ENCODE assay signal across 8 cellular contexts in genomic region chr1:119808972-119809550, GRCh38. TPM values are rescaled to one million over a fixed set of nuclear protein-coding genes. Genes with fewer than 3 reads are reported as not detected.
DNase-seq lines count a peak whose midpoint lies in the region; ATAC-seq, FAIRE-seq and TF ChIP-seq lines count a peak whose summit lies in the region.

No MANE protein-coding gene starts in this region.

- peak; percentile 76 for TF ChIP-seq RAD21 in HepG2 (CRISPR knock-in tag; IDR thresholded peaks at IDR 0.05)

- H3K27ac ChIP-seq in A673 (ENCODE audit: low read depth, low read length, poor library complexity, severe bottlenecking), result no peak overlapping the region
- no peak overlapping the region for H3K27ac ChIP-seq in HepG2 (ENCODE audit: extremely low read length, insufficient read depth, low read length)

- BruUV-seq in A673 (replicated peaks; lab: Mats Ljungman, UMichigan), result no TSS peak
- no TSS peak for BruUV-seq in HepG2 (replicated peaks; lab: Mats Ljungman, UMichigan)

- H3K4me1 ChIP-seq in A673 (ENCODE audit: insufficient read depth, low read length, poor library complexity, severe bottlenecking) (no peaks in the 10 kb centered on the region), HepG2 (ENCODE audit: insufficient read depth, low read length) (peaks cover 35% of the 10 kb centered on the region)

- ATAC-seq in GM18867 (IDR thresholded peaks at IDR 0.05; ENCODE audit: unreplicated experiment) (peak; percentile 89), HG03442 (IDR thresholded peaks at IDR 0.05; ENCODE audit: unreplicated experiment) (peak; percentile 81), HepG2 (peak; percentile 92)

- peak overlapping the region; percentile 36; the same call in 1 of the 2 replicates for H3K4me2 ChIP-seq in HepG2 (ENCODE audit: low read depth, low read length)

- TF ChIP-seq POLR2A in HepG2 (IDR thresholded peaks at IDR 0.05; ENCODE audit: insufficient read depth in 1 of 2, low read depth in 2 of 2, low read length in 2 of 2), result no peak

- H3K79me2 ChIP-seq in HepG2 (ENCODE audit: insufficient read depth, low read length), result no peaks in the 10 kb centered on the region

- peak; percentile 98 for TF ChIP-seq CTCF in A673 (conservative IDR thresholded peaks at IDR 0.05; ENCODE audit: low read depth, low read length)
- TF ChIP-seq CTCF in choroid plexus epithelial cell (conservative IDR thresholded peaks at IDR 0.05; ENCODE audit: low read depth, low read length), result peak; percentile 97
- peak; percentile 85 for TF ChIP-seq CTCF in HepG2 (CRISPR knock-in tag; IDR thresholded peaks at IDR 0.05)

- WGBS in HepG2 (ENCODE audit: low lambda C conversion rate), result 3% methylated on average over 6 of the region's 6 CpGs

- POLR2A ChIA-PET in A673 (lab: Charles Lee; ENCODE audit: low non-redundant PET), result interaction anchor here (0.6 kb wide), 1 partner anchor 13 kb away, joined by 3 read pairs; no protein-coding TSS in a partner anchor
- POLR2A ChIA-PET in HepG2 (lab: Yijun Ruan, JAX), result interaction anchor here (1.9 kb wide), 1 partner anchor 43 kb away, joined by 6 read pairs; no protein-coding TSS in a partner anchor

- intact Hi-C loops in A673 (cut with micrococcal nuclease; ENCODE audit: unreplicated experiment) (loop anchor here (1.0 to 5.0 kb wide), 2 partner anchors 12 to 67 kb away; no protein-coding TSS in a partner anchor), HepG2 (cut with micrococcal nuclease; ENCODE audit: unreplicated experiment) (loop anchor here (1.0 to 10.0 kb wide), 3 partner anchors 62 to 156 kb away; no protein-coding TSS in a partner anchor)

- H3K27me3 ChIP-seq in A673 (replicated peaks; ENCODE audit: insufficient read depth, low read depth, low read length, poor library complexity) (no peaks in the 10 kb centered on the region), HepG2 (ENCODE audit: control insufficient read depth in 1 of 2, insufficient read depth in 2 of 2, low read length in 2 of 2) (peaks cover 3 to 7% of the 10 kb centered on the region in 2 experiments; a peak in 2 of 5 replicates)

- TF ChIP-seq EP300 in HepG2 (IDR thresholded peaks at IDR 0.05; ENCODE audit: low read depth in 2 of 2, low read length in 2 of 2) (no peak), HepG2 (CRISPR knock-in tag; IDR thresholded peaks at IDR 0.05; ENCODE audit: borderline replicate concordance) (no peak)

- H2AFZ ChIP-seq in HepG2 (ENCODE audit: low read length), result no peak overlapping the region

- DNase-seq in A673 (ENCODE audit: low spot score), result peak; percentile 71
- DNase-seq in NCI-H526 (lab: John Stamatoyannopoulos, UW), result peak; percentile 21 to 85
- peak; percentile 82 for DNase-seq in activated CD4-positive, alpha-beta T cell treated with anti-CD3 and anti-CD28 coated beads for 48 hours
- DNase-seq in choroid plexus epithelial cell (ENCODE audit: low read depth), result peak; percentile 87
- DNase-seq in HepG2 (ENCODE audit: low spot score), result peak; percentile 47
- peak; percentile 18 to 52 (median 19) for DNase-seq in stimulated activated CD4-positive, alpha-beta T cell treated with anti-CD3 and anti-CD28 coated beads, TNF-alpha, amount 100 ng/mL, for 1 hour (ENCODE audit: low read depth in 3 of 3, low spot score in 1 of 3)

- no peaks in the 10 kb centered on the region for H3K9me3 ChIP-seq in A673 (ENCODE audit: low read depth, low read length, poor library complexity, severe bottlenecking)
- H3K9me3 ChIP-seq in HepG2 (ENCODE audit: low read length), result no peaks in the 10 kb centered on the region

- H3K36me3 ChIP-seq in A673 (ENCODE audit: insufficient read depth, low read length, poor library complexity, severe bottlenecking) (no peaks in the 10 kb centered on the region), HepG2 (replicated peaks in 1 of 2; ENCODE audit: control insufficient read depth in 1 of 2, insufficient read depth in 2 of 2, low read length in 2 of 2) (no peaks in the 10 kb centered on the region)

- peak; percentile 57 for FAIRE-seq in HepG2 (lab: Jason Lieb, UNC)

- no peak overlapping the region for H3K9ac ChIP-seq in HepG2 (ENCODE audit: insufficient read depth, low read depth, low read length)

- CTCF ChIA-PET in A673 (lab: Charles Lee) (interaction anchor here (0.6 to 0.9 kb wide), 3 partner anchors 21 to 200 kb away, joined by 3 to 4 read pairs (median 3); no protein-coding TSS in a partner anchor), HepG2 (lab: Yijun Ruan, JAX; ENCODE audit: low intra/inter-chr PET ratio, low total read pairs) (interaction anchor here (0.7 to 3.1 kb wide), 3 partner anchors 18 to 65 kb away, joined by 3 to 19 read pairs (median 9); no protein-coding TSS in a partner anchor)

- H3K4me3 ChIP-seq in A673 (ENCODE audit: low read depth, low read length, poor library complexity, severe bottlenecking), result no peak overlapping the region
- no peak overlapping the region for H3K4me3 ChIP-seq in choroid plexus epithelial cell (ENCODE audit: low read depth, low read length)
- no peak overlapping the region for H3K4me3 ChIP-seq in HepG2 (replicated peaks in 1 of 3; ENCODE audit: insufficient read depth in 1 of 3, low read depth in 2 of 3, low read length in 3 of 3)

- in situ Hi-C loops in HepG2 (cut with HindIII; ENCODE audit: extremely low pct_ligation_motif_present, low pct_unique_long_range_greater_than_20kb), result no loop called here

- H4K20me1 ChIP-seq in HepG2 (ENCODE audit: insufficient read depth, low read length), result no peaks in the 10 kb centered on the region

RNA-seq across cellular contexts. Expression of gene REG4, which starts 2.2 kb away (rescaled TPM):
- not detected in 2 replicates for total RNA-seq in A673 (2021)
- not detected in 2 replicates for total RNA-seq in HepG2 (2016; rRNA removed; fragmentation: Illumina TruSeq; extraction: Trizol)
- not detected in 2 replicates for total RNA-seq in HepG2 (2016; cell fraction: cytosol; rRNA removed; fragmentation: Illumina TruSeq; extraction: Trizol; ENCODE audit: low read depth)
- total RNA-seq in HepG2 (2016; cell fraction: insoluble cytoplasmic fraction; rRNA removed; fragmentation: Illumina TruSeq; extraction: Trizol), result not detected in 2 replicates
- not detected in 2 replicates for total RNA-seq in HepG2 (2016; cell fraction: membrane; rRNA removed; fragmentation: Illumina TruSeq; extraction: Trizol)
- not detected in 2 replicates for total RNA-seq in HepG2 (2016; cell fraction: nucleus; rRNA removed; fragmentation: Illumina TruSeq; extraction: Trizol)
- polyA plus RNA-seq in HepG2 (2011; rRNA removed), result not detected in 2 replicates
- not detected in 2 replicates for polyA plus RNA-seq in HepG2 (2011; cell fraction: cytosol; rRNA removed)
- polyA plus RNA-seq in HepG2 (2011; cell fraction: nucleus; rRNA removed), result not detected in 2 replicates
- 0.15 TPM in 1 of 2 replicates, not detected in the other for polyA plus RNA-seq in HepG2 (2012)
- polyA plus RNA-seq in HepG2 (2016; cell fraction: cytosol; fragmentation: Illumina TruSeq; extraction: Trizol; ENCODE audit: low read depth), result not detected in 2 replicates
- polyA plus RNA-seq in HepG2 (2016; cell fraction: insoluble cytoplasmic fraction; fragmentation: Illumina TruSeq; extraction: Trizol; ENCODE audit: low read depth), result not detected in 2 replicates
- polyA plus RNA-seq in HepG2 (2016; cell fraction: membrane; fragmentation: Illumina TruSeq; extraction: Trizol; ENCODE audit: low read depth), result not detected in 2 replicates
- polyA plus RNA-seq in HepG2 (2016; cell fraction: nucleus; fragmentation: Illumina TruSeq; extraction: Trizol; ENCODE audit: insufficient read depth, low read depth), result not detected in 2 replicates
- polyA minus RNA-seq in HepG2 (2011; rRNA and poly(A)+ RNA removed; ENCODE audit: low replicate concordance), result 0.09 TPM in 1 of 2 replicates, not detected in the other
- polyA minus RNA-seq in HepG2 (2011; cell fraction: cytosol; rRNA and poly(A)+ RNA removed), result not detected in 2 replicates
- polyA minus RNA-seq in HepG2 (2011; cell fraction: nucleus; rRNA and poly(A)+ RNA removed), result not detected in 2 replicates

RNA-seq across cellular contexts. Expression of gene HMGCS2, which starts 40.4 kb away (rescaled TPM):
- total RNA-seq in A673 (2021) (not detected in 2 replicates), HepG2 (2016; rRNA removed; fragmentation: Illumina TruSeq; extraction: Trizol) (1.5 and 1.6 TPM in 2 replicates)
- total RNA-seq in HepG2 (2016; cell fraction: cytosol; rRNA removed; fragmentation: Illumina TruSeq; extraction: Trizol; ENCODE audit: low read depth), result 0.35 and 0.51 TPM in 2 replicates
- 1.1 and 1.6 TPM in 2 replicates for total RNA-seq in HepG2 (2016; cell fraction: insoluble cytoplasmic fraction; rRNA removed; fragmentation: Illumina TruSeq; extraction: Trizol)
- 0.24 and 0.28 TPM in 2 replicates for total RNA-seq in HepG2 (2016; cell fraction: membrane; rRNA removed; fragmentation: Illumina TruSeq; extraction: Trizol)
- 0.78 and 0.94 TPM in 2 replicates for total RNA-seq in HepG2 (2016; cell fraction: nucleus; rRNA removed; fragmentation: Illumina TruSeq; extraction: Trizol)
- 0.44 and 0.60 TPM in 2 replicates for polyA plus RNA-seq in HepG2 (2011; rRNA removed)
- 0.48 and 0.67 TPM in 2 replicates for polyA plus RNA-seq in HepG2 (2011; cell fraction: cytosol; rRNA removed)
- polyA plus RNA-seq in HepG2 (2011; cell fraction: nucleus; rRNA removed), result 0.29 and 0.38 TPM in 2 replicates
- 2.2 and 17.9 TPM in 2 replicates for polyA plus RNA-seq in HepG2 (2012)
- 0.10 and 0.24 TPM in 2 replicates for polyA plus RNA-seq in HepG2 (2016; cell fraction: cytosol; fragmentation: Illumina TruSeq; extraction: Trizol; ENCODE audit: low read depth)
- polyA plus RNA-seq in HepG2 (2016; cell fraction: insoluble cytoplasmic fraction; fragmentation: Illumina TruSeq; extraction: Trizol; ENCODE audit: low read depth), result 1.6 TPM in 2 replicates
- polyA plus RNA-seq in HepG2 (2016; cell fraction: membrane; fragmentation: Illumina TruSeq; extraction: Trizol; ENCODE audit: low read depth), result 0.42 and 0.52 TPM in 2 replicates
- polyA plus RNA-seq in HepG2 (2016; cell fraction: nucleus; fragmentation: Illumina TruSeq; extraction: Trizol; ENCODE audit: insufficient read depth, low read depth), result 0.81 and 1.0 TPM in 2 replicates
- polyA minus RNA-seq in HepG2 (2011; rRNA and poly(A)+ RNA removed; ENCODE audit: low replicate concordance), result 0.42 and 6.5 TPM in 2 replicates
- 0.53 and 0.99 TPM in 2 replicates for polyA minus RNA-seq in HepG2 (2011; cell fraction: cytosol; rRNA and poly(A)+ RNA removed)
- polyA minus RNA-seq in HepG2 (2011; cell fraction: nucleus; rRNA and poly(A)+ RNA removed), result 0.64 and 1.2 TPM in 2 replicates

Comparison
In these comparisons a context has a peak if more than half of its experiments do, and no peak if none do; other contexts are left out.
1. DNase-seq: peak in every context shown above with its lines; median percentile 87 in choroid plexus epithelial cell; 82 in activated CD4-positive, alpha-beta T cell treated with anti-CD3 and anti-CD28 coated beads for 48 hours; 71 in A673; 53 in NCI-H526; 47 in HepG2; 19 in stimulated activated CD4-positive, alpha-beta T cell treated with anti-CD3 and anti-CD28 coated beads, TNF-alpha, amount 100 ng/mL, for 1 hour.